Comparison of ENCODE assay signal across 9 cellular contexts in genomic region chr21:16587671-16588379, GRCh38.
DNase-seq lines count a peak whose midpoint lies in the region; ATAC-seq and TF ChIP-seq lines count a peak whose summit lies in the region.
"Had no signal": no experiment of that assay in that cellular context is flagged by ENCODE, and none has a peak within 500 bp of the region (broad histone marks: within the 10 kb centered on the region; RNA-seq: fewer than 3 reads in every experiment).

No MANE protein-coding gene starts in this region.

- H2AFZ ChIP-seq in smooth muscle cell (ENCODE audit: low read depth) (no peak overlapping the region), Karpas-422 (ENCODE audit: low read length) (no peak overlapping the region)

- H3K9me3 ChIP-seq in iPS-18a (ENCODE audit: control insufficient read depth, low read depth, low read length) (no peaks in the 10 kb centered on the region), smooth muscle cell (replicated peaks; ENCODE audit: low read depth) (no peaks in the 10 kb centered on the region), Karpas-422 (ENCODE audit: low read length) (peaks cover 12% of the 10 kb centered on the region)

- H3K4me2 ChIP-seq in smooth muscle cell: peak overlapping the region; percentile 86
- H3K4me2 ChIP-seq in Karpas-422 (ENCODE audit: low read depth, low read length, poor library complexity, severe bottlenecking): no peak overlapping the region

- ATAC-seq in HG02763 (IDR thresholded peaks at IDR 0.05; ENCODE audit: unreplicated experiment): no peak

- no peaks in the 10 kb centered on the region for H3F3A ChIP-seq in smooth muscle cell (ENCODE audit: low read depth)

- H3K9ac ChIP-seq in iPS-18a (ENCODE audit: low read length): no peak overlapping the region
- H3K9ac ChIP-seq in smooth muscle cell (ENCODE audit: low read depth): peak overlapping the region; percentile 56
- H3K9ac ChIP-seq in Karpas-422 (ENCODE audit: low read length): no peak overlapping the region

- in situ Hi-C loops in astrocyte of the cerebellum (cut with HindIII; ENCODE audit: low sequenced_read_pairs): no loop called here

- DNase-seq in HFF-Myc (ENCODE audit: extremely low read depth, low read depth): no peak
- DNase-seq in astrocyte of the cerebellum (ENCODE audit: low read depth): no peak
- no peak for DNase-seq in smooth muscle cell (lab: John Stamatoyannopoulos, UW; ENCODE audit: unreplicated experiment)
- DNase-seq in activated CD8-positive, alpha-beta memory T cell treated with anti-CD3 and anti-CD28 coated beads, Interleukin-2, amount 50 U/mL, for 48 hours: no peak
- DNase-seq in activated effector memory CD4-positive, alpha-beta T cell treated with Interleukin-2 at 50 U/mL for 16 hours: no peak
- DNase-seq in Karpas-422: no peak
- DNase-seq: SIG-M5 had no signal

- H3K4me1 ChIP-seq in iPS-18a (ENCODE audit: control insufficient read depth, low read depth, low read length): peaks cover 14% of the 10 kb centered on the region
- peaks cover 12% of the 10 kb centered on the region for H3K4me1 ChIP-seq in smooth muscle cell (ENCODE audit: low read depth)
- no peaks in the 10 kb centered on the region for H3K4me1 ChIP-seq in Karpas-422 (ENCODE audit: low read length)

- no peaks in the 10 kb centered on the region for H3K36me3 ChIP-seq in iPS-18a (ENCODE audit: control insufficient read depth, low read depth, low read length)
- no peaks in the 10 kb centered on the region for H3K36me3 ChIP-seq in smooth muscle cell (ENCODE audit: low read depth)
- H3K36me3 ChIP-seq in Karpas-422 (ENCODE audit: insufficient read depth, low read length): no peaks in the 10 kb centered on the region

- 21% methylated on average over 7 of the region's 7 CpGs for WGBS in smooth muscle cell (ENCODE audit: low lambda C conversion rate)

- 0 out of 2 replicates have a peak, but pooled peaks cover 2% of the 10 kb centered on the region for H3K9me2 ChIP-seq in Karpas-422 (replicated peaks; ENCODE audit: insufficient read depth, low read length)

- H3K27me3 ChIP-seq in iPS-18a (ENCODE audit: control insufficient read depth, insufficient read depth, low read length) (peaks cover 4% of the 10 kb centered on the region), smooth muscle cell (ENCODE audit: low read depth) (no peaks in the 10 kb centered on the region), Karpas-422 (ENCODE audit: low read length) (no peaks in the 10 kb centered on the region)

- H3K27ac ChIP-seq in iPS-18a (ENCODE audit: low read length) (no peak overlapping the region), smooth muscle cell (ENCODE audit: low read depth) (peak overlapping the region; percentile 78), Karpas-422 (ENCODE audit: low read length) (no peak overlapping the region)

- peak overlapping the region; percentile 42 for H3K4me3 ChIP-seq in HFF-Myc (replicated peaks; ENCODE audit: low read depth, low read length)
- H3K4me3 ChIP-seq in astrocyte of the cerebellum (ENCODE audit: low read depth, low read length): peak overlapping the region; percentile 22
- peak overlapping the region; percentile 52 for H3K4me3 ChIP-seq in iPS-18a (ENCODE audit: low read length)
- peak overlapping the region; percentile 40 for H3K4me3 ChIP-seq in smooth muscle cell
- no peak overlapping the region for H3K4me3 ChIP-seq in Karpas-422 (ENCODE audit: low read length)

- TF ChIP-seq CTCF in HFF-Myc (IDR thresholded peaks at IDR 0.05; ENCODE audit: low read depth, low read length, missing control alignments): no peak
- no peak for TF ChIP-seq CTCF in astrocyte of the cerebellum (IDR thresholded peaks at IDR 0.05; ENCODE audit: low read depth, low read length, missing control alignments)
- no peak for TF ChIP-seq CTCF in smooth muscle cell (IDR thresholded peaks at IDR 0.05; ENCODE audit: borderline replicate concordance, insufficient read depth, poor library complexity, severe bottlenecking)

- H3K79me2 ChIP-seq in smooth muscle cell (ENCODE audit: low read depth) (no peaks in the 10 kb centered on the region), Karpas-422 (ENCODE audit: low read length) (no peaks in the 10 kb centered on the region)

- H4K20me1 ChIP-seq in smooth muscle cell (ENCODE audit: low read depth) (no peaks in the 10 kb centered on the region), Karpas-422 (ENCODE audit: insufficient read depth, low read depth, low read length) (no peaks in the 10 kb centered on the region)
